14 cellular contexts compared by ENCODE assay signal in the genomic region with DNA sequence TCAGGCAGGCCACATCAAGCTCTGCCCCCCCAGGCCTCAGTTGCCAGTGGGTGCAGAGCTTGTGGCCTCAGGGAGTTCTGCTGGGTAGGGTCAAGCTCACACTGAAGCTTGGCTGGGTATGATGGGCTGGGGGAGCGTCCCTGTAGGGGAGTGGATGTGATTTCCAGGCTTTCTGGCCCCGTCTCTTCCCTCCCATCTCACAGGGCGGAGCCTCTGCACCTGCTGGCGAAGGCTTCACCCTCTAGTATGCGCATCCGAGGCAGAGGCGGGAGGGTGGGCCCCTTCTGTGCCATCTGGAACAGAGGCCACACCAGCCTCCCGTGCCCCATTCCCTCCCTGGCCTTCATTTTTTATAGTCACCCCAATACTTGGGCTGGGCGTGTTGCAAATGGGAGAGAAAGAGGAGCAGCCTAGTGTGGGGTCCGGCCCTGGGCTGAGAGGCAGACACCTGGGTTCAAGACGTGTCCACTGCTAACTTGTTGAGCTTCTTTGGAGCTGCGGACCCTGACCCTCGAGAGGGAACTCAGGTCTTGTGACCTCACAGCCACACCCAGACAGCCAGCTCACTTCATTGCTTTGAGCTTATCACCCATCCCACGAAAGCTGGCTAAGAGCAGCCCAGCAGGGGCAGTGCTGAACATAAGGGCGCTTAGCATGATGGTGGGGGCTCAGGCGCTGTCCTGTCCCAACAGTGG. TPM values are rescaled to one million over a fixed set of nuclear protein-coding genes. Genes with fewer than 3 reads are reported as not detected.
A peak's percentile ranks its signal among the peaks of the same experiment; 100 is the strongest.
DNase-seq lines count a peak whose midpoint lies in the region; TF ChIP-seq lines count a peak whose summit lies in the region.
"Had no signal": no experiment of that assay in that cellular context is flagged by ENCODE, and none has a peak within 500 bp of the region (broad histone marks: within the 10 kb centered on the region; RNA-seq: fewer than 3 reads in every experiment).

No MANE protein-coding gene starts in this region.

- TF ChIP-seq CTCF in Peyer's patch (IDR thresholded peaks at IDR 0.05) (peak in 3 of 6 experiments; percentile 20 to 48 (median 36)), esophagus muscularis mucosa (IDR thresholded peaks at IDR 0.05) (no peak), transverse colon (IDR thresholded peaks at IDR 0.05) (no peak), ovary (IDR thresholded peaks at IDR 0.05) (no peak)

- H2BK15ac ChIP-seq in mesendoderm (replicated peaks; ENCODE audit: low read depth), result no peak overlapping the region

- no peak overlapping the region for H4K5ac ChIP-seq in mesendoderm (ENCODE audit: low read length)

- H3K36me3 Mint-ChIP-seq in activated CD4-positive, alpha-beta T cell treated with anti-CD3 and anti-CD28 coated beads, Interleukin-2, amount 10 ng/mL, durations not matched to agents 24 days and 14 days (ENCODE audit: low read depth), result no peaks in the 10 kb centered on the region

- peak in 2 of 3 donors; percentile 78 to 86 for DNase-seq in Peyer's patch
- DNase-seq in esophagus muscularis mucosa (ENCODE audit: extremely low spot score), result no peak
- DNase-seq in transverse colon, result peak; percentile 42
- DNase-seq in ovary, result no peak
- no peak for DNase-seq in mesendoderm
- no peak for DNase-seq in T-helper 2 cell
- no peak for DNase-seq in activated CD4-positive, alpha-beta T cell treated with anti-CD3 and anti-CD28 coated beads, Interleukin-2, amount 10 ng/mL, durations not matched to agents 24 days and 14 days
- DNase-seq: anterior cingulate cortex; effector memory CD8-positive, alpha-beta T cell; NCI-H1092 treated with DMSO at 0.1 percent for 48 hours had no signal

- H3K79me1 ChIP-seq in mesendoderm (ENCODE audit: low read length), result no peaks in the 10 kb centered on the region

- H3K4me3 ChIP-seq in Peyer's patch (peak overlapping the region in 2 of 4 donors; percentile 37 to 44), esophagus muscularis mucosa (peak overlapping the region; percentile 56 to 65 (median 61)), muscle layer of duodenum (ENCODE audit: low read depth in 1 of 2, low read length in 2 of 2) (peak overlapping the region; percentile 55 to 61), transverse colon (peak overlapping the region in 2 of 4 donors; percentile 27 to 34), ovary (no peak overlapping the region), mesendoderm (ENCODE audit: low read length) (no peak overlapping the region)
- H3K4me3 ChIP-seq: GM12878 had no signal

- H3K27me3 Mint-ChIP-seq in activated CD4-positive, alpha-beta T cell treated with anti-CD3 and anti-CD28 coated beads, Interleukin-2, amount 10 ng/mL, durations not matched to agents 24 days and 14 days, result no peaks in the 10 kb centered on the region

- TF ChIP-seq EP300 in esophagus muscularis mucosa (IDR thresholded peaks at IDR 0.05) (no peak), transverse colon (IDR thresholded peaks at IDR 0.05; ENCODE audit: low read depth) (no peak), ovary (IDR thresholded peaks at IDR 0.05) (no peak)

- intact Hi-C loops in esophagus muscularis mucosa (cut with DNase I) (loop anchor here (2.0 kb wide), 1 partner anchor 99 kb away; no protein-coding TSS in a partner anchor), transverse colon (cut with DNase I; ENCODE audit: low total_unique reads) (loop anchor here (10.0 kb wide), 1 partner anchor 109 kb away; no protein-coding TSS in a partner anchor), ovary (cut with DNase I) (loop anchor here in 1 of 4 donors (10.0 kb wide), 1 partner anchor 99 kb away; no protein-coding TSS in a partner anchor)
- intact Hi-C loops in activated CD4-positive, alpha-beta T cell treated with anti-CD3 and anti-CD28 coated beads, Interleukin-2, amount 10 ng/mL, durations not matched to agents 24 days and 14 days (cut with micrococcal nuclease), result no loop called here

- WGBS in esophagus muscularis mucosa, result 71% methylated on average over 16 of the region's 16 CpGs
- 53 to 56% methylated on average over 2 to 16 of the region's 16 CpGs for WGBS in transverse colon (ENCODE audit: low coverage in 1 of 2), 2 donors
- 85 to 90% (median 90%) methylated on average over 16 of the region's 16 CpGs for WGBS in ovary, 3 donors
- no CpG with 5 or more reads among the region's 16 CpGs for WGBS in mesendoderm (ENCODE audit: extremely low coverage, insufficient coverage, low lambda C conversion rate)

- no peaks in the 10 kb centered on the region for H3K79me2 ChIP-seq in mesendoderm (ENCODE audit: control insufficient read depth, insufficient read depth, low read length)

- H2BK5ac ChIP-seq in mesendoderm (ENCODE audit: low read length), result no peak overlapping the region

- TF ChIP-seq POLR2A in Peyer's patch (IDR thresholded peaks at IDR 0.05) (peak in 1 of 2 donors; percentile 56), esophagus muscularis mucosa (IDR thresholded peaks at IDR 0.05; ENCODE audit: low read depth) (no peak), transverse colon (IDR thresholded peaks at IDR 0.05) (no peak), ovary (IDR thresholded peaks at IDR 0.05) (no peak)

- H3K9ac ChIP-seq in mesendoderm (ENCODE audit: low read length), result no peak overlapping the region

- H3K9me3 Mint-ChIP-seq in activated CD4-positive, alpha-beta T cell treated with anti-CD3 and anti-CD28 coated beads, Interleukin-2, amount 10 ng/mL, durations not matched to agents 24 days and 14 days, result no peaks in the 10 kb centered on the region
- H3K9me3 Mint-ChIP-seq: effector memory CD8-positive, alpha-beta T cell; T-helper 1 cell treated with Interleukin-12 subunit alpha and Interleukin-12 subunit beta and Interleukin-4 antibody, amounts not matched to agents 30 μg/mL and 1 μg/mL, for 36 hours had no signal

- H3K56ac ChIP-seq in mesendoderm (ENCODE audit: low read length), result no peak overlapping the region

- H4K8ac ChIP-seq in mesendoderm (ENCODE audit: low read depth, low read length), result no peak overlapping the region

- no peak overlapping the region for H3K4me3 Mint-ChIP-seq in activated CD4-positive, alpha-beta T cell treated with anti-CD3 and anti-CD28 coated beads, Interleukin-2, amount 10 ng/mL, durations not matched to agents 24 days and 14 days
- H3K4me3 Mint-ChIP-seq: effector memory CD8-positive, alpha-beta T cell; T-helper 1 cell treated with Interleukin-12 subunit alpha and Interleukin-12 subunit beta and Interleukin-4 antibody, amounts not matched to agents 30 μg/mL and 1 μg/mL, for 36 hours had no signal

- no peak overlapping the region for H3K4me2 ChIP-seq in mesendoderm (ENCODE audit: low read length)

- no peak overlapping the region for H3K27ac Mint-ChIP-seq in activated CD4-positive, alpha-beta T cell treated with anti-CD3 and anti-CD28 coated beads, Interleukin-2, amount 10 ng/mL, durations not matched to agents 24 days and 14 days
- H3K27ac Mint-ChIP-seq: effector memory CD8-positive, alpha-beta T cell; T-helper 1 cell treated with Interleukin-12 subunit alpha and Interleukin-12 subunit beta and Interleukin-4 antibody, amounts not matched to agents 30 μg/mL and 1 μg/mL, for 36 hours had no signal

- no peak overlapping the region for H2AK5ac ChIP-seq in mesendoderm (ENCODE audit: low read length)

- H3K4ac ChIP-seq in mesendoderm (ENCODE audit: low read depth, low read length), result no peak overlapping the region

- H3K4me1 ChIP-seq in Peyer's patch, result peaks cover 0 to 64% (median 3%) of the 10 kb centered on the region in 4 donors
- H3K4me1 ChIP-seq in esophagus muscularis mucosa, result peaks cover 86 to 100% (median 99%) of the 10 kb centered on the region in 4 donors
- H3K4me1 ChIP-seq in muscle layer of duodenum (ENCODE audit: control insufficient read depth in 1 of 2, insufficient read depth in 2 of 2, low read length in 2 of 2), result peaks cover 0 to 65% of the 10 kb centered on the region in 2 donors
- H3K4me1 ChIP-seq in transverse colon, result peaks cover 17 to 57% (median 47%) of the 10 kb centered on the region in 4 donors
- peaks cover 4% of the 10 kb centered on the region for H3K4me1 ChIP-seq in ovary (ENCODE audit: insufficient read depth)
- H3K4me1 ChIP-seq in mesendoderm (ENCODE audit: control insufficient read depth, low read depth, low read length), result no peaks in the 10 kb centered on the region

- H3K9me3 ChIP-seq in Peyer's patch (no peaks in the 10 kb centered on the region), esophagus muscularis mucosa (no peaks in the 10 kb centered on the region), muscle layer of duodenum (ENCODE audit: control insufficient read depth in 1 of 2, low read length in 2 of 2) (no peaks in the 10 kb centered on the region), transverse colon (no peaks in the 10 kb centered on the region), ovary (no peaks in the 10 kb centered on the region)

- no peak overlapping the region for H3K18ac ChIP-seq in mesendoderm (ENCODE audit: low read length)

- H3K36me3 ChIP-seq in Peyer's patch, result no peaks in the 10 kb centered on the region
- no peaks in the 10 kb centered on the region for H3K36me3 ChIP-seq in esophagus muscularis mucosa
- H3K36me3 ChIP-seq in muscle layer of duodenum (ENCODE audit: control insufficient read depth in 1 of 2, insufficient read depth in 2 of 2, low read length in 2 of 2), result no peaks in the 10 kb centered on the region
- no peaks in the 10 kb centered on the region for H3K36me3 ChIP-seq in transverse colon
- H3K36me3 ChIP-seq in ovary, result no peaks in the 10 kb centered on the region
- no peaks in the 10 kb centered on the region for H3K36me3 ChIP-seq in mesendoderm (ENCODE audit: control insufficient read depth, insufficient read depth, low read length)

- H3K27me3 ChIP-seq in Peyer's patch (no peaks in the 10 kb centered on the region), esophagus muscularis mucosa (no peaks in the 10 kb centered on the region), muscle layer of duodenum (ENCODE audit: low read depth, low read length) (no peaks in the 10 kb centered on the region), transverse colon (no peaks in the 10 kb centered on the region), ovary (no peaks in the 10 kb centered on the region), mesendoderm (ENCODE audit: insufficient read depth, low read length, poor library complexity) (no peaks in the 10 kb centered on the region)

- in situ Hi-C loops in transverse colon (cut with MboI; ENCODE audit: low pct_ligation_motif_present in 1 of 4, low pct_unique_long_range_greater_than_20kb in 1 of 4, low sequenced_read_pairs in 3 of 4), result no loop called here

- no peak overlapping the region for H2BK120ac ChIP-seq in mesendoderm (ENCODE audit: low read depth, low read length)

- peaks cover 6% of the 10 kb centered on the region for H3K4me1 Mint-ChIP-seq in activated CD4-positive, alpha-beta T cell treated with anti-CD3 and anti-CD28 coated beads, Interleukin-2, amount 10 ng/mL, durations not matched to agents 24 days and 14 days

- no peak overlapping the region for H3K23ac ChIP-seq in mesendoderm (ENCODE audit: low read length)

- H3K27ac ChIP-seq in Peyer's patch (peak overlapping the region in 3 of 4 donors; percentile 68 to 95 (median 88)), esophagus muscularis mucosa (replicated peaks in 1 of 4) (peak overlapping the region; percentile 84 to 90 (median 88)), muscle layer of duodenum (ENCODE audit: low read length) (no peak overlapping the region), transverse colon (peak overlapping the region; percentile 59 to 87 (median 77)), ovary (no peak overlapping the region), mesendoderm (ENCODE audit: low read depth, low read length) (no peak overlapping the region)

RNA-seq across cellular contexts. Expression of a gene that starts 2.3 kb away (rescaled TPM):
- total RNA-seq in Peyer's patch (10 to 100 TPM; 12.4 to 86.5 (median 71.5) TPM), esophagus muscularis mucosa (100 to 1,000 TPM; 362 to 578 (median 513) TPM), transverse colon (10 to 100 TPM; 21.3 to 98.3 (median 28.4) TPM), ovary (100 to 1,000 TPM in 1 of 7 donors, 10 to 100 TPM in 6; 10.2 to 114 (median 47.0) TPM)
- polyA plus RNA-seq in ovary, result 100 to 1,000 TPM in 1 of 2 donors, 10 to 100 TPM in 1; 91.0 to 151 TPM
- not detected for polyA plus RNA-seq in mesendoderm (2013, experiment 1 of 2)
- not detected for polyA plus RNA-seq in mesendoderm (2013, experiment 2 of 2)
- not detected in 2 replicates for total RNA-seq in activated CD4-positive, alpha-beta T cell treated with anti-CD3 and anti-CD28 coated beads, Interleukin-2, amount 10 ng/mL, durations not matched to agents 24 days and 14 days

RNA-seq across cellular contexts. Expression of a gene that starts 49.8 kb away (rescaled TPM):
- total RNA-seq in Peyer's patch (not detected), esophagus muscularis mucosa (not detected), transverse colon (not detected), ovary (not detected)
- polyA plus RNA-seq in ovary, result not detected
- polyA plus RNA-seq in mesendoderm (2013, experiment 1 of 2), result 1.7 TPM
- 2.4 TPM for polyA plus RNA-seq in mesendoderm (2013, experiment 2 of 2)
- total RNA-seq in activated CD4-positive, alpha-beta T cell treated with anti-CD3 and anti-CD28 coated beads, Interleukin-2, amount 10 ng/mL, durations not matched to agents 24 days and 14 days, result not detected in 2 replicates
- total RNA-seq: GM12878, left cardiac atrium had no signal
- polyA plus RNA-seq: GM12878 had no signal

Comparison
In these comparisons a context has a peak if more than half of its experiments do, and no peak if none do; other contexts are left out.
1. DNase-seq: peak in Peyer's patch (2 of 3) and transverse colon (single experiment); none in esophagus muscularis mucosa (single experiment), ovary (0 of 5), mesendoderm (single experiment), T-helper 2 cell (0 of 5) and activated CD4-positive, alpha-beta T cell treated with anti-CD3 and anti-CD28 coated beads, Interleukin-2, amount 10 ng/mL, durations not matched to agents 24 days and 14 days (single experiment).
2. H3K27ac ChIP-seq: peak in Peyer's patch (3 of 4), esophagus muscularis mucosa (4 of 4) and transverse colon (4 of 4); none in muscle layer of duodenum (single experiment), ovary (0 of 2) and mesendoderm (single experiment).
3. H3K4me3 ChIP-seq: peak in esophagus muscularis mucosa (4 of 4) and muscle layer of duodenum (2 of 2); none in ovary (single experiment) and mesendoderm (single experiment).
4. RNA of a gene that starts 2.3 kb away (total RNA-seq): 362 to 578 TPM in esophagus muscularis mucosa, 12.4 to 86.5 TPM in Peyer's patch, 10.2 to 114 TPM in ovary and 21.3 to 98.3 TPM in transverse colon; not detected in activated CD4-positive, alpha-beta T cell treated with anti-CD3 and anti-CD28 coated beads, Interleukin-2, amount 10 ng/mL, durations not matched to agents 24 days and 14 days; every median in the first group is over 10 times any median in the second.